ENCODE assay signal across 8 cellular contexts in the genomic region with DNA sequence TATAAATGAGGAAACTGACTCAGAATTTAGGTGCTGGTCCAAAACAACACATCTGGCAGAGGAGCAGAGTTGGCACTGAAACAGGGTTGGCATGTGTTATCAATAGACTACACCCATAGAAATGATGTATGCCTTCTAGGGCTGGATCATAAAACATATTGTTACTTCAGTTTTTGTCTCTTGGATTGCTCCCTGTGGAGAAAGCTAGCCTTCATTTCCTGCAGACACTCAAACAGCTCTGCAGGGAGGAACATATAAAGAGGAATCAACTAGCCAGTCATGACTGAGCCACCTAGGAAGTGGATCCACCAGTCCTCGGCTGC. TPM values are rescaled to one million over a fixed set of nuclear protein-coding genes. Genes with fewer than 3 reads are reported as not detected.
DNase-seq lines count a peak whose midpoint lies in the region; ATAC-seq and TF ChIP-seq lines count a peak whose summit lies in the region.

No MANE protein-coding gene starts in this region.

- no peaks in the 10 kb centered on the region for H3F3A ChIP-seq in neural cell (ENCODE audit: insufficient read depth, low read length, poor library complexity, severe bottlenecking)

- H3K4me3 Mint-ChIP-seq in T-helper 1 cell treated with Interleukin-12 subunit alpha and Interleukin-12 subunit beta and Interleukin-4 antibody, amounts not matched to agents 30 μg/mL and 1 μg/mL, for 36 hours, result peak overlapping the region; percentile 98

- H3K27ac ChIP-seq in duodenal mucosa (ENCODE audit: low read depth, low read length) (no peak overlapping the region), neural cell (ENCODE audit: low read length) (peak overlapping the region; percentile 45)

- TF ChIP-seq CTCF in neural cell (IDR thresholded peaks at IDR 0.05; ENCODE audit: poor library complexity, severe bottlenecking), result no peak

- H3K36me3 ChIP-seq in duodenal mucosa (ENCODE audit: control insufficient read depth in 1 of 2, insufficient read depth in 2 of 2, low read length in 2 of 2) (peaks cover 4 to 20% of the 10 kb centered on the region in 2 donors), neural cell (ENCODE audit: insufficient read depth, low read length) (no peaks in the 10 kb centered on the region)

- no peaks in the 10 kb centered on the region for H4K20me1 ChIP-seq in neural cell (ENCODE audit: insufficient read depth)

- peaks cover 21% of the 10 kb centered on the region for H3K79me2 ChIP-seq in neural cell (replicated peaks; ENCODE audit: insufficient read depth, low read length)

- no peak for TF ChIP-seq EP300 in neural cell (conservative IDR thresholded peaks at IDR 0.05; ENCODE audit: poor library complexity, severe bottlenecking)

- peaks cover 3% of the 10 kb centered on the region for H3K27me3 Mint-ChIP-seq in T-helper 1 cell treated with Interleukin-12 subunit alpha and Interleukin-12 subunit beta and Interleukin-4 antibody, amounts not matched to agents 30 μg/mL and 1 μg/mL, for 36 hours (ENCODE audit: low read depth)

- H3K27ac Mint-ChIP-seq in T-helper 1 cell treated with Interleukin-12 subunit alpha and Interleukin-12 subunit beta and Interleukin-4 antibody, amounts not matched to agents 30 μg/mL and 1 μg/mL, for 36 hours, result peak overlapping the region; percentile 93

- TF ChIP-seq RAD21 in neural cell (conservative IDR thresholded peaks at IDR 0.05), result no peak

- H3K27me3 ChIP-seq in duodenal mucosa (ENCODE audit: control insufficient read depth in 1 of 2, insufficient read depth in 2 of 2, low read length in 2 of 2) (peaks cover 0 to 10% of the 10 kb centered on the region in 2 donors), neural cell (ENCODE audit: insufficient read depth, low read depth, low read length) (peaks cover 5% of the 10 kb centered on the region)

- ATAC-seq in HG03135 (IDR thresholded peaks at IDR 0.05; ENCODE audit: unreplicated experiment), result no peak

- H2AFZ ChIP-seq in neural cell (ENCODE audit: low read depth, low read length), result peak overlapping the region; percentile 73

- H3K4me3 ChIP-seq in duodenal mucosa (ENCODE audit: low read depth in 1 of 2, low read length in 2 of 2) (peak overlapping the region; percentile 98 to 99), neural cell (ENCODE audit: low read length) (peak overlapping the region; percentile 92)

- DNase-seq in T-helper 1 cell (no peak), NCI-H748 (lab: John Stamatoyannopoulos, UW; ENCODE audit: unreplicated experiment) (peak; percentile 22), GM19238 (ENCODE audit: insufficient read length, low spot score) (no peak), DMS79 (lab: John Stamatoyannopoulos, UW) (no peak)

- H3K4me2 ChIP-seq in neural cell (ENCODE audit: low read length), result peak overlapping the region; percentile 54

- H3K4me1 ChIP-seq in duodenal mucosa (ENCODE audit: control insufficient read depth in 1 of 2, insufficient read depth in 2 of 2, low read length in 2 of 2), result peaks cover 13 to 23% of the 10 kb centered on the region in 2 donors

- peaks cover 27% of the 10 kb centered on the region for H3K4me1 Mint-ChIP-seq in T-helper 1 cell treated with Interleukin-12 subunit alpha and Interleukin-12 subunit beta and Interleukin-4 antibody, amounts not matched to agents 30 μg/mL and 1 μg/mL, for 36 hours (ENCODE audit: low read depth)

- H3K9me3 ChIP-seq in duodenal mucosa (ENCODE audit: control insufficient read depth in 1 of 2, low read length in 2 of 2) (no peaks in the 10 kb centered on the region), neural cell (ENCODE audit: low read length) (no peaks in the 10 kb centered on the region)

- H3K9me3 Mint-ChIP-seq in T-helper 1 cell treated with Interleukin-12 subunit alpha and Interleukin-12 subunit beta and Interleukin-4 antibody, amounts not matched to agents 30 μg/mL and 1 μg/mL, for 36 hours, result no peaks in the 10 kb centered on the region

- H3K36me3 Mint-ChIP-seq in T-helper 1 cell treated with Interleukin-12 subunit alpha and Interleukin-12 subunit beta and Interleukin-4 antibody, amounts not matched to agents 30 μg/mL and 1 μg/mL, for 36 hours (ENCODE audit: low read depth), result peaks cover 21% of the 10 kb centered on the region

- H3K9ac ChIP-seq in duodenal mucosa (ENCODE audit: low read depth in 1 of 2, low read length in 2 of 2) (no peak overlapping the region), neural cell (ENCODE audit: low read length) (peak overlapping the region; percentile 80)

- no peaks in the 10 kb centered on the region for H3K9me2 ChIP-seq in neural cell (ENCODE audit: insufficient read depth, low read length)

TF ChIP-seq in neural cell, 6 proteins besides CTCF, POLR2A, EP300 and RAD21:
- TF ChIP-seq, protein P1, sequence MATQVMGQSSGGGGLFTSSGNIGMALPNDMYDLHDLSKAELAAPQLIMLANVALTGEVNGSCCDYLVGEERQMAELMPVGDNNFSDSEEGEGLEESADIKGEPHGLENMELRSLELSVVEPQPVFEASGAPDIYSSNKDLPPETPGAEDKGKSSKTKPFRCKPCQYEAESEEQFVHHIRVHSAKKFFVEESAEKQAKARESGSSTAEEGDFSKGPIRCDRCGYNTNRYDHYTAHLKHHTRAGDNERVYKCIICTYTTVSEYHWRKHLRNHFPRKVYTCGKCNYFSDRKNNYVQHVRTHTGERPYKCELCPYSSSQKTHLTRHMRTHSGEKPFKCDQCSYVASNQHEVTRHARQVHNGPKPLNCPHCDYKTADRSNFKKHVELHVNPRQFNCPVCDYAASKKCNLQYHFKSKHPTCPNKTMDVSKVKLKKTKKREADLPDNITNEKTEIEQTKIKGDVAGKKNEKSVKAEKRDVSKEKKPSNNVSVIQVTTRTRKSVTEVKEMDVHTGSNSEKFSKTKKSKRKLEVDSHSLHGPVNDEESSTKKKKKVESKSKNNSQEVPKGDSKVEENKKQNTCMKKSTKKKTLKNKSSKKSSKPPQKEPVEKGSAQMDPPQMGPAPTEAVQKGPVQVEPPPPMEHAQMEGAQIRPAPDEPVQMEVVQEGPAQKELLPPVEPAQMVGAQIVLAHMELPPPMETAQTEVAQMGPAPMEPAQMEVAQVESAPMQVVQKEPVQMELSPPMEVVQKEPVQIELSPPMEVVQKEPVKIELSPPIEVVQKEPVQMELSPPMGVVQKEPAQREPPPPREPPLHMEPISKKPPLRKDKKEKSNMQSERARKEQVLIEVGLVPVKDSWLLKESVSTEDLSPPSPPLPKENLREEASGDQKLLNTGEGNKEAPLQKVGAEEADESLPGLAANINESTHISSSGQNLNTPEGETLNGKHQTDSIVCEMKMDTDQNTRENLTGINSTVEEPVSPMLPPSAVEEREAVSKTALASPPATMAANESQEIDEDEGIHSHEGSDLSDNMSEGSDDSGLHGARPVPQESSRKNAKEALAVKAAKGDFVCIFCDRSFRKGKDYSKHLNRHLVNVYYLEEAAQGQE (IDR thresholded peaks at IDR 0.05; ENCODE audit: borderline replicate concordance), result no peak
- no peak for TF ChIP-seq MXI1 (conservative IDR thresholded peaks at IDR 0.05; ENCODE audit: poor library complexity, severe bottlenecking)
- TF ChIP-seq TAF1 (IDR thresholded peaks at IDR 0.05; ENCODE audit: low read depth), result no peak
- no peak for TF ChIP-seq EZH2 (IDR thresholded peaks at IDR 0.05; ENCODE audit: borderline replicate concordance, insufficient read depth, low read length, poor library complexity, severe bottlenecking)
- no peak for TF ChIP-seq SMC3 (conservative IDR thresholded peaks at IDR 0.05; ENCODE audit: poor library complexity)
TF ChIP-seq in neural cell: peak in this region for 0.

RNA-seq across cellular contexts. Expression of a gene that starts 0.5 kb away (rescaled TPM):
- 107 and 112 TPM in 2 replicates for polyA plus RNA-seq in neural cell
- 112 and 120 TPM in 2 replicates for polyA minus RNA-seq in neural cell
